In genomic region chr10:43109671-43110249, GRCh38 we compare ENCODE assay signal across 19 cellular contexts. TPM values are rescaled to one million over a fixed set of nuclear protein-coding genes. Genes with fewer than 3 reads are reported as not detected.
DNase-seq lines count a peak whose midpoint lies in the region; ATAC-seq and TF ChIP-seq lines count a peak whose summit lies in the region.
"Had no signal": no experiment of that assay in that cellular context is flagged by ENCODE, and none has a peak within 500 bp of the region (broad histone marks: within the 10 kb centered on the region; RNA-seq: fewer than 3 reads in every experiment).

No MANE protein-coding gene starts in this region.

- no peaks in the 10 kb centered on the region for H3K36me3 ChIP-seq in BLaER1 treated with 17β-estradiol and CSF1 and Interleukin-3, amounts not matched to agents 10 nM and 100 nM
- H3K36me3 ChIP-seq in OCI-LY3 (replicated peaks; ENCODE audit: low read depth, low read length), result no peaks in the 10 kb centered on the region
- H3K36me3 ChIP-seq in Karpas-422 (ENCODE audit: insufficient read depth, low read length), result no peaks in the 10 kb centered on the region
- H3K36me3 ChIP-seq: MG63 had no signal

- peaks cover 55 to 84% (median 72%) of the 10 kb centered on the region in 10 experiments for H3K4me1 ChIP-seq in BLaER1 treated with 17β-estradiol and CSF1 and Interleukin-3, amounts not matched to agents 10 nM and 100 nM
- peaks cover 15% of the 10 kb centered on the region for H3K4me1 ChIP-seq in OCI-LY3 (ENCODE audit: low read length)
- no peaks in the 10 kb centered on the region for H3K4me1 ChIP-seq in Karpas-422 (ENCODE audit: low read length)
- H3K4me1 ChIP-seq: Caco-2 had no signal

- no peaks in the 10 kb centered on the region for H3K9me3 ChIP-seq in BLaER1 treated with 17β-estradiol and CSF1 and Interleukin-3, amounts not matched to agents 10 nM and 100 nM (replicated peaks in 1 of 11)
- no peaks in the 10 kb centered on the region for H3K9me3 ChIP-seq in OCI-LY3 (ENCODE audit: insufficient read depth, low read length)
- H3K9me3 ChIP-seq in Karpas-422 (ENCODE audit: low read length), result no peaks in the 10 kb centered on the region
- H3K9me3 ChIP-seq: Caco-2, MG63 had no signal

- no peaks in the 10 kb centered on the region for H4K20me1 ChIP-seq in BLaER1 treated with 17β-estradiol and CSF1 and Interleukin-3, amounts not matched to agents 10 nM and 100 nM
- no peaks in the 10 kb centered on the region for H4K20me1 ChIP-seq in OCI-LY3 (ENCODE audit: insufficient read depth, low read length)
- no peaks in the 10 kb centered on the region for H4K20me1 ChIP-seq in Karpas-422 (ENCODE audit: insufficient read depth, low read depth, low read length)

- peak overlapping the region in 8 of 11 experiments; percentile 25 to 77 (median 70); a peak in 8 of 22 replicates for H3K27ac ChIP-seq in BLaER1 treated with 17β-estradiol and CSF1 and Interleukin-3, amounts not matched to agents 10 nM and 100 nM
- H3K27ac ChIP-seq in OCI-LY3 (ENCODE audit: low read length), result no peak overlapping the region
- H3K27ac ChIP-seq in Karpas-422 (ENCODE audit: low read length), result no peak overlapping the region
- H3K27ac ChIP-seq: KMS-11 had no signal

- no peaks in the 10 kb centered on the region for H3K9me2 ChIP-seq in Karpas-422 (replicated peaks; ENCODE audit: insufficient read depth, low read length)

- H3K4me2 ChIP-seq in BLaER1 treated with 17β-estradiol and CSF1 and Interleukin-3, amounts not matched to agents 10 nM and 100 nM, result peak overlapping the region; percentile 68 to 95 (median 84)
- H3K4me2 ChIP-seq in OCI-LY3 (ENCODE audit: low read length) (peak overlapping the region; percentile 30), Karpas-422 (ENCODE audit: low read depth, low read length, poor library complexity, severe bottlenecking) (no peak overlapping the region)
- H3K4me2 ChIP-seq: KMS-11 had no signal

- H3K4me3 ChIP-seq in BLaER1 treated with 17β-estradiol and CSF1 and Interleukin-3, amounts not matched to agents 10 nM and 100 nM, result no peak overlapping the region
- no peak overlapping the region for H3K4me3 ChIP-seq in OCI-LY3 (ENCODE audit: low read length)
- H3K4me3 ChIP-seq in Karpas-422 (ENCODE audit: low read length), result no peak overlapping the region
- H3K4me3 ChIP-seq: MG63 had no signal

- H3K27ac Mint-ChIP-seq in glutamatergic neuron (ENCODE audit: unreplicated experiment), result no peak overlapping the region
- peak overlapping the region; percentile 62 for H3K27ac Mint-ChIP-seq in stimulated activated memory B cell treated with anti-CD40 and anti-IgM and Interleukin-4, amounts not matched to agents 10 μg/mL and 1 μg/mL and 100 μg/mL, for 72 hours

- TF ChIP-seq CTCF in OCI-LY3 (IDR thresholded peaks at IDR 0.05; ENCODE audit: low read depth, low read length) (no peak), glutamatergic neuron (IDR thresholded peaks at IDR 0.05; ENCODE audit: partially characterized antibody, unreplicated experiment) (no peak)

- DNase-seq in glutamatergic neuron (peak; percentile 8), Karpas-422 (no peak), DMS114 treated with DMSO at 0.1 percent for 48 hours (lab: John Stamatoyannopoulos, UW; ENCODE audit: unreplicated experiment) (no peak)
- DNase-seq in stimulated activated CD4-positive, alpha-beta T cell treated with anti-CD3 and anti-CD28 coated beads, Interleukin-4, amount 100 ng/mL, for 24 hours, result no peak
- DNase-seq: Caco-2, DMS79 treated with DMSO at 0.1 percent for 48 hours, GDM1, H7, MG63, NCI-H1105 treated with DMSO at 0.1 percent for 48 hours, NCI-H187 treated with DMSO at 0.1 percent for 48 hours, NCI-H2171, NCI-H774, SHP77 treated with DMSO at 0.1 percent for 48 hours had no signal

- no peak for ATAC-seq in stimulated activated memory B cell treated with anti-CD40 and anti-IgM and Interleukin-4, amounts not matched to agents 10 μg/mL and 1 μg/mL and 100 μg/mL, for 72 hours

- H3K79me2 ChIP-seq in OCI-LY3 (ENCODE audit: low read length), result no peaks in the 10 kb centered on the region
- no peaks in the 10 kb centered on the region for H3K79me2 ChIP-seq in Karpas-422 (ENCODE audit: low read length)

- no peaks in the 10 kb centered on the region for H3K36me3 Mint-ChIP-seq in glutamatergic neuron (ENCODE audit: unreplicated experiment)
- H3K36me3 Mint-ChIP-seq in stimulated activated memory B cell treated with anti-CD40 and anti-IgM and Interleukin-4, amounts not matched to agents 10 μg/mL and 1 μg/mL and 100 μg/mL, for 72 hours, result no peaks in the 10 kb centered on the region
- H3K36me3 Mint-ChIP-seq: CD14-positive monocyte had no signal

- H2AFZ ChIP-seq in OCI-LY3 (ENCODE audit: low read depth, low read length), result peak overlapping the region; percentile 65; the same call in 1 of the 2 replicates
- H2AFZ ChIP-seq in Karpas-422 (ENCODE audit: low read length), result no peak overlapping the region

- H3K27me3 Mint-ChIP-seq in glutamatergic neuron (ENCODE audit: unreplicated experiment), result peaks cover 2% of the 10 kb centered on the region
- no peaks in the 10 kb centered on the region for H3K27me3 Mint-ChIP-seq in stimulated activated memory B cell treated with anti-CD40 and anti-IgM and Interleukin-4, amounts not matched to agents 10 μg/mL and 1 μg/mL and 100 μg/mL, for 72 hours

- peaks cover 6% of the 10 kb centered on the region for H3K9me3 Mint-ChIP-seq in glutamatergic neuron (ENCODE audit: unreplicated experiment)
- H3K9me3 Mint-ChIP-seq in stimulated activated memory B cell treated with anti-CD40 and anti-IgM and Interleukin-4, amounts not matched to agents 10 μg/mL and 1 μg/mL and 100 μg/mL, for 72 hours, result no peaks in the 10 kb centered on the region
- H3K9me3 Mint-ChIP-seq: CD14-positive monocyte had no signal

- H3K9ac ChIP-seq in BLaER1 treated with 17β-estradiol and CSF1 and Interleukin-3, amounts not matched to agents 10 nM and 100 nM, result peak overlapping the region in 3 of 11 experiments; percentile 35 to 60 (median 51); a peak in 2 of 22 replicates
- H3K9ac ChIP-seq in OCI-LY3 (ENCODE audit: low read length) (no peak overlapping the region), Karpas-422 (ENCODE audit: low read length) (no peak overlapping the region)
- H3K9ac ChIP-seq: KMS-11 had no signal

- no peak overlapping the region for H3K4me3 Mint-ChIP-seq in glutamatergic neuron (ENCODE audit: unreplicated experiment)
- H3K4me3 Mint-ChIP-seq in stimulated activated memory B cell treated with anti-CD40 and anti-IgM and Interleukin-4, amounts not matched to agents 10 μg/mL and 1 μg/mL and 100 μg/mL, for 72 hours, result no peak overlapping the region
- H3K4me3 Mint-ChIP-seq: CD14-positive monocyte had no signal

- H3K4me1 Mint-ChIP-seq in glutamatergic neuron (ENCODE audit: low read depth, unreplicated experiment), result no peaks in the 10 kb centered on the region
- H3K4me1 Mint-ChIP-seq in stimulated activated memory B cell treated with anti-CD40 and anti-IgM and Interleukin-4, amounts not matched to agents 10 μg/mL and 1 μg/mL and 100 μg/mL, for 72 hours, result peaks cover 30% of the 10 kb centered on the region

- H3K27me3 ChIP-seq in BLaER1 treated with 17β-estradiol and CSF1 and Interleukin-3, amounts not matched to agents 10 nM and 100 nM, result peaks cover 5 to 7% (median 6%) of the 10 kb centered on the region in 11 experiments
- H3K27me3 ChIP-seq in OCI-LY3 (ENCODE audit: low read depth, low read length), result no peaks in the 10 kb centered on the region
- H3K27me3 ChIP-seq in Karpas-422 (ENCODE audit: low read length), result no peaks in the 10 kb centered on the region
- H3K27me3 ChIP-seq: MG63 had no signal

RNA-seq across cellular contexts. Expression of gene CSGALNACT2, which starts 28.5 kb away (rescaled TPM):
- total RNA-seq in glutamatergic neuron (ENCODE audit: unreplicated experiment), result 28.3 TPM
- total RNA-seq in Karpas-422 (2014; rRNA removed; shearing (Covaris generic); ENCODE audit: low replicate concordance), result 8.3 and 9.2 TPM in 2 replicates

RNA-seq across cellular contexts. Expression of gene RET, which starts 32.9 kb away (rescaled TPM):
- total RNA-seq in glutamatergic neuron (ENCODE audit: unreplicated experiment), result 34.7 TPM
- total RNA-seq in Karpas-422 (2014; rRNA removed; shearing (Covaris generic); ENCODE audit: low replicate concordance), result not detected in 2 replicates
- total RNA-seq: Caco-2 had no signal

Comparison
In these comparisons a context has a peak if more than half of its experiments do, and no peak if none do; other contexts are left out.
1. H3K27ac ChIP-seq: peak in BLaER1 treated with 17β-estradiol and CSF1 and Interleukin-3, amounts not matched to agents 10 nM and 100 nM (8 of 11); none in OCI-LY3 (single experiment) and Karpas-422 (single experiment).
2. RNA of gene RET, which starts 32.9 kb away (total RNA-seq): 34.7 TPM in glutamatergic neuron (single experiment); not detected in Karpas-422; every median in the first group is over 10 times any median in the second.